11 cellular contexts compared by ENCODE assay signal in genomic region chr6:63154535-63154934, GRCh38.
"Had no signal": no experiment of that assay in that cellular context is flagged by ENCODE, and none has a peak within 500 bp of the region (broad histone marks: within the 10 kb centered on the region; RNA-seq: fewer than 3 reads in every experiment).

No MANE protein-coding gene starts in this region.

- H3K4me1 ChIP-seq: HAP-1 had no signal

- H3K9me3 Mint-ChIP-seq: H9 had no signal

- FAIRE-seq: H1, H54 had no signal

- DNase-seq: GM23248, GOT3, H7, H9, HCEC 1CT, HFFc6 had no signal

- H3K4me3 ChIP-seq: GM23248, GM23338, HAP-1 had no signal

- ATAC-seq: GM23338, HCT116 had no signal

- H3K27ac Mint-ChIP-seq: GM23338, H9, HFFc6 had no signal

- H3K27ac ChIP-seq: GM23248 had no signal

- H3K4me2 ChIP-seq: GM23338 had no signal

- H3K9me3 ChIP-seq: HAP-1 had no signal

- H3K4me1 Mint-ChIP-seq: GM23338 had no signal

- H3K36me3 ChIP-seq: HAP-1 had no signal

- H3K4me3 Mint-ChIP-seq: GM23338, H9, HFFc6 had no signal

- H2AFZ ChIP-seq: GM23248, GM23338 had no signal

- H3K9ac ChIP-seq: GM23248 had no signal
